ENCODE assay signal across 12 cellular contexts in genomic region chr21:34602061-34602460, GRCh38.
"Had no signal": no experiment of that assay in that cellular context is flagged by ENCODE, and none has a peak within 500 bp of the region (broad histone marks: within the 10 kb centered on the region; RNA-seq: fewer than 3 reads in every experiment).

No MANE protein-coding gene starts in this region.

- H3K27ac ChIP-seq: gastrocnemius medialis, spleen, transverse colon, uterus, WERI-Rb-1 had no signal

- ATAC-seq: gastrocnemius medialis had no signal

- H3K36me3 ChIP-seq: gastrocnemius medialis, spleen, transverse colon, uterus, WERI-Rb-1 had no signal

- DNase-seq: activated CD4-positive, alpha-beta T cell treated with anti-CD3 and anti-CD28 coated beads for 1 hour; activated CD4-positive, alpha-beta T cell treated with anti-CD3 and anti-CD28 coated beads, Interleukin-2, amount 50 U/mL, for 4 hours; gastrocnemius medialis; left ventricle myocardium superior; occipital lobe; retina; spleen; stimulated activated naive B cell treated with anti-CD40 and anti-IgM and Interleukin-4, amounts not matched to agents 10 μg/mL and 1 μg/mL and 100 μg/mL, for 72 hours; T-helper 2 cell; transverse colon; uterus; WERI-Rb-1 had no signal

- H3K4me3 ChIP-seq: gastrocnemius medialis, spleen, transverse colon, uterus had no signal

- H3K27me3 ChIP-seq: gastrocnemius medialis, spleen, transverse colon, uterus had no signal

- H3K9me3 ChIP-seq: gastrocnemius medialis, transverse colon, uterus had no signal

- H3K4me1 ChIP-seq: uterus had no signal
